Comparison of ENCODE assay signal across 8 cellular contexts in the genomic region with DNA sequence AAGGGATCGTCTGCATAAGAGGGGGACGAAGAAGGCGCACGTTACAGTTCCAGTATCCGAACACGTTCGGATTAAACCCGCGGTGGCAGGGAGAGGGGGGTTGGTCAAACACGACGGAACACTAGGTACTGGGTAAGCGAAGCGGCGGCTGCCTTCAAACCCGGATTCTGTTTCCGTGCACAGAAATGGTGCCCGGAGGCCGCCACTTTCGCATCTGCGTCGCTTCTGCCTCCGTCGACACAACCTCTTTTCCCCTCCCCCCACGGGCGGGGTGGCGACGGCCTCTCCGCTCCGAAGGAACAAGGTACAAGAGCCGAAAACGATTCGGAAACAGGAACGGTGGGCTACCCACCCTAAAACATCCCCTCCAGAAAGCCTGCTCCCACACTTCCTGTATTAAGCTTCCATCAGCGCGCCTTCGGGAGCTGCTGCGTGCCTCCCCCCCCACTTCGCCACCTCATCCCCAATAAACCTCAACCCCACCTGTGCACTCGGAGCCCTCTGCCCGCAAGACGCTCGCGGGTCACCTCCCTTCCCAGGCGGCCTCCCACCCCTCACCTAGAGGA. TPM values are rescaled to one million over a fixed set of nuclear protein-coding genes. Genes with fewer than 3 reads are reported as not detected.
DNase-seq lines count a peak whose midpoint lies in the region; ATAC-seq and TF ChIP-seq lines count a peak whose summit lies in the region.

No MANE protein-coding gene starts in this region.

- H3K4me3 Mint-ChIP-seq in CD4-positive, alpha-beta T cell, result peak overlapping the region; percentile 97
- H3K4me3 Mint-ChIP-seq in nephron progenitor cell, result peak overlapping the region; percentile 95
- H3K4me3 Mint-ChIP-seq in stimulated activated naive CD8-positive, alpha-beta T cell treated with anti-CD3 and anti-CD28 coated beads, Interleukin-15, amount 100 ng/mL, for 72 hours, result peak overlapping the region; percentile 97 to 99

- no peak for TF ChIP-seq CTCF in CD4-positive, alpha-beta T cell (IDR thresholded peaks at IDR 0.05)
- TF ChIP-seq CTCF in Panc1 (IDR thresholded peaks at IDR 0.05) (no peak), fibroblast of the aortic adventitia (IDR thresholded peaks at IDR 0.05; ENCODE audit: insufficient read depth, low read length) (no peak), nephron progenitor cell (IDR thresholded peaks at IDR 0.05) (no peak)

- ATAC-seq in CD4-positive, alpha-beta T cell (ENCODE audit: poor library complexity), result peak; percentile 33
- ATAC-seq in GM19328 (IDR thresholded peaks at IDR 0.05; ENCODE audit: unreplicated experiment) (peak; percentile 23), HG03469 (IDR thresholded peaks at IDR 0.05; ENCODE audit: unreplicated experiment) (peak; percentile 7), Panc1 (peak; percentile 49)
- peak; percentile 44 for ATAC-seq in stimulated activated naive CD8-positive, alpha-beta T cell treated with anti-CD3 and anti-CD28 coated beads, Interleukin-15, amount 100 ng/mL, for 72 hours

- H3K4me3 ChIP-seq in Panc1 (ENCODE audit: low read depth in 2 of 2, low read length in 2 of 2) (peak overlapping the region; percentile 94 to 97), fibroblast of the aortic adventitia (ENCODE audit: low read depth, low read length) (peak overlapping the region; percentile 96)

- H3K36me3 ChIP-seq in Panc1 (ENCODE audit: control insufficient read depth, insufficient read depth, low read length), result peaks cover 10% of the 10 kb centered on the region

- H3K27ac Mint-ChIP-seq in CD4-positive, alpha-beta T cell, result peak overlapping the region; percentile 99
- H3K27ac Mint-ChIP-seq in nephron progenitor cell, result peak overlapping the region; percentile 99
- H3K27ac Mint-ChIP-seq in stimulated activated naive CD8-positive, alpha-beta T cell treated with anti-CD3 and anti-CD28 coated beads, Interleukin-15, amount 100 ng/mL, for 72 hours, result peak overlapping the region; percentile 99 to 100

- H3K27me3 Mint-ChIP-seq in CD4-positive, alpha-beta T cell, result no peaks in the 10 kb centered on the region
- peaks cover 3% of the 10 kb centered on the region for H3K27me3 Mint-ChIP-seq in nephron progenitor cell (ENCODE audit: low read depth, poor library complexity)
- H3K27me3 Mint-ChIP-seq in stimulated activated naive CD8-positive, alpha-beta T cell treated with anti-CD3 and anti-CD28 coated beads, Interleukin-15, amount 100 ng/mL, for 72 hours, result no peaks in the 10 kb centered on the region

- peaks cover 31% of the 10 kb centered on the region for H3K36me3 Mint-ChIP-seq in CD4-positive, alpha-beta T cell (ENCODE audit: low read depth)
- H3K36me3 Mint-ChIP-seq in nephron progenitor cell (ENCODE audit: low read depth), result peaks cover 5% of the 10 kb centered on the region

- intact Hi-C loops in CD4-positive, alpha-beta T cell (cut with DNase I, micrococcal nuclease), result loop anchor here (1.0 to 10.0 kb wide), 11 partner anchors 7 to 475 kb away; partner anchors contain the start of genes CDKL2 (in 2 of the 2), RCHY1 (in 2 of the 2), THAP6 (in 2 of the 2) and NUP54 (in 1 of the 2)
- intact Hi-C loops in Panc1 (cut with micrococcal nuclease; ENCODE audit: unreplicated experiment), result no loop called here

- H3K9me3 ChIP-seq in CD4-positive, alpha-beta T cell (ENCODE audit: control insufficient read depth, low read length), result no peaks in the 10 kb centered on the region
- H3K9me3 ChIP-seq in Panc1 (ENCODE audit: control insufficient read depth, insufficient read depth, low read depth, low read length), result no peaks in the 10 kb centered on the region

- CTCF ChIA-PET in CD4-positive, alpha-beta T cell (lab: Charles Lee), result interaction anchor here (1.4 to 1.6 kb wide), 2 partner anchors 19 to 51 kb away, joined by 5 to 7 read pairs; partner anchors contain the start of gene USO1
- CTCF ChIA-PET in Panc1 (lab: Charles Lee), result no interaction called here

- POLR2A ChIA-PET in CD4-positive, alpha-beta T cell (lab: Charles Lee), result interaction anchor here (1.0 to 10.2 kb wide), 16 partner anchors 10 to 540 kb away, joined by 3 to 175 read pairs (median 9); partner anchors contain the start of genes CDKL2, NAAA, RCHY1 and SCARB2
- POLR2A ChIA-PET in Panc1 (lab: Charles Lee), result interaction anchor here (0.7 to 1.0 kb wide), 2 partner anchors 11 to 17 kb away, joined by 4 to 5 read pairs; no protein-coding TSS in a partner anchor

- H3K27ac ChIP-seq in CD4-positive, alpha-beta T cell (ENCODE audit: low read depth, low read length), result peak overlapping the region; percentile 98
- peak overlapping the region; percentile 98 for H3K27ac ChIP-seq in Panc1 (ENCODE audit: low read length)

- peaks cover 65% of the 10 kb centered on the region for H3K4me1 Mint-ChIP-seq in CD4-positive, alpha-beta T cell (ENCODE audit: low read depth)
- peaks cover 53% of the 10 kb centered on the region for H3K4me1 Mint-ChIP-seq in nephron progenitor cell
- H3K4me1 Mint-ChIP-seq in stimulated activated naive CD8-positive, alpha-beta T cell treated with anti-CD3 and anti-CD28 coated beads, Interleukin-15, amount 100 ng/mL, for 72 hours, result peaks cover 41% of the 10 kb centered on the region

- peak; percentile 68 to 82 (median 75) for DNase-seq in CD4-positive, alpha-beta T cell
- DNase-seq in Panc1 (ENCODE audit: low read depth, low spot score) (no peak), fibroblast of the aortic adventitia (ENCODE audit: low read depth) (peak; percentile 36), nephron progenitor cell (peak; percentile 67)
- DNase-seq in activated T-helper 1 cell treated with anti-CD3 and anti-CD28 coated beads, Interleukin-2, amount 50 U/mL, for 16 hours (ENCODE audit: low read depth in 1 of 2, low spot score in 1 of 2), result peak; percentile 61 to 65
- peak; percentile 85 to 89 for DNase-seq in stimulated activated naive CD8-positive, alpha-beta T cell treated with anti-CD3 and anti-CD28 coated beads, Interleukin-15, amount 100 ng/mL, for 72 hours

- H3K4me1 ChIP-seq in Panc1 (ENCODE audit: control insufficient read depth, insufficient read depth, low read length), result peaks cover 26% of the 10 kb centered on the region; the same call in 1 of the 2 replicates

- H3K27me3 ChIP-seq in CD4-positive, alpha-beta T cell (ENCODE audit: control insufficient read depth, insufficient read depth, low read length), result no peaks in the 10 kb centered on the region
- H3K27me3 ChIP-seq in Panc1 (ENCODE audit: control insufficient read depth, insufficient read depth, low read length), result no peaks in the 10 kb centered on the region

- BruUV-seq in Panc1 (replicated peaks; lab: Mats Ljungman, UMichigan), result no TSS peak

- in situ Hi-C loops in Panc1 (cut with HindIII; ENCODE audit: low pct_unique_long_range_greater_than_20kb, low sequenced_read_pairs), result no loop called here

- H3K9me3 Mint-ChIP-seq in CD4-positive, alpha-beta T cell, result no peaks in the 10 kb centered on the region
- H3K9me3 Mint-ChIP-seq in nephron progenitor cell, result no peaks in the 10 kb centered on the region
- H3K9me3 Mint-ChIP-seq in stimulated activated naive CD8-positive, alpha-beta T cell treated with anti-CD3 and anti-CD28 coated beads, Interleukin-15, amount 100 ng/mL, for 72 hours, result no peaks in the 10 kb centered on the region

RNA-seq across cellular contexts. Expression of gene G3BP2, which starts 0.7 kb away (rescaled TPM):
- 100 to 1,000 TPM; 319 to 322 TPM for total RNA-seq in CD4-positive, alpha-beta T cell
- total RNA-seq in Panc1 (2021; ENCODE audit: unreplicated experiment) (146 TPM), fibroblast of the aortic adventitia (ENCODE audit: low replicate concordance) (177 and 407 TPM in 2 replicates)
- polyA plus RNA-seq in Panc1 (2012; ENCODE audit: insufficient read length), result 57.1 TPM

RNA-seq across cellular contexts. Expression of gene CDKL2, which starts 42.2 kb away (rescaled TPM):
- under 1 TPM; 0.38 to 0.92 TPM for total RNA-seq in CD4-positive, alpha-beta T cell
- total RNA-seq in Panc1 (2021; ENCODE audit: unreplicated experiment), result 5.7 TPM
- 4.2 TPM for polyA plus RNA-seq in Panc1 (2012; ENCODE audit: insufficient read length)
- total RNA-seq in fibroblast of the aortic adventitia (ENCODE audit: low replicate concordance), result 1.3 and 7.5 TPM in 2 replicates

RNA-seq across cellular contexts. Expression of gene USO1, which starts 51.8 kb away (rescaled TPM):
- 10 to 100 TPM; 10.5 to 10.9 TPM for total RNA-seq in CD4-positive, alpha-beta T cell
- total RNA-seq in Panc1 (2021; ENCODE audit: unreplicated experiment) (50.0 TPM), fibroblast of the aortic adventitia (ENCODE audit: low replicate concordance) (75.5 and 124 TPM in 2 replicates)
- polyA plus RNA-seq in Panc1 (2012; ENCODE audit: insufficient read length), result 23.4 TPM
